ENCODE assay signal across 20 cellular contexts in genomic region chr1:69499203-69499803, GRCh38.
DNase-seq lines count a peak whose midpoint lies in the region; TF ChIP-seq lines count a peak whose summit lies in the region.
"Had no signal": no experiment of that assay in that cellular context is flagged by ENCODE, and none has a peak within 500 bp of the region (broad histone marks: within the 10 kb centered on the region; RNA-seq: fewer than 3 reads in every experiment).

No MANE protein-coding gene starts in this region.

- H3K4me2 ChIP-seq in neural cell (ENCODE audit: low read length): no peak overlapping the region

- no peaks in the 10 kb centered on the region for H3K27me3 ChIP-seq in neural cell (ENCODE audit: insufficient read depth, low read depth, low read length)
- H3K27me3 ChIP-seq: Peyer's patch had no signal

- H3K4me1 Mint-ChIP-seq in activated naive CD8-positive, alpha-beta T cell treated with anti-CD3 and anti-CD28 coated beads for 36 hours: no peaks in the 10 kb centered on the region
- H3K4me1 Mint-ChIP-seq: CD4-positive, alpha-beta memory T cell had no signal

- no peak overlapping the region for H3K27ac Mint-ChIP-seq in activated naive CD8-positive, alpha-beta T cell treated with anti-CD3 and anti-CD28 coated beads for 36 hours
- H3K27ac Mint-ChIP-seq: CD4-positive, alpha-beta memory T cell had no signal

- TF ChIP-seq EP300 in neural cell (conservative IDR thresholded peaks at IDR 0.05; ENCODE audit: poor library complexity, severe bottlenecking): no peak

- no peaks in the 10 kb centered on the region for H3K79me2 ChIP-seq in neural cell (replicated peaks; ENCODE audit: insufficient read depth, low read length)

- H3K9me3 ChIP-seq in neural cell (ENCODE audit: low read length): no peaks in the 10 kb centered on the region
- H3K9me3 ChIP-seq: Peyer's patch had no signal

- no peaks in the 10 kb centered on the region for H4K20me1 ChIP-seq in neural cell (ENCODE audit: insufficient read depth)

- no peaks in the 10 kb centered on the region for H3K9me2 ChIP-seq in neural cell (ENCODE audit: insufficient read depth, low read length)

- TF ChIP-seq RAD21 in neural cell (conservative IDR thresholded peaks at IDR 0.05): no peak

- POLR2A ChIA-PET in GM10248 (lab: Yijun Ruan, JAX): interaction anchor here (0.7 kb wide), 1 partner anchor 28 kb away, joined by 3 read pairs; no protein-coding TSS in a partner anchor

- H3K27me3 Mint-ChIP-seq in activated naive CD8-positive, alpha-beta T cell treated with anti-CD3 and anti-CD28 coated beads for 36 hours: no peaks in the 10 kb centered on the region
- H3K27me3 Mint-ChIP-seq: CD4-positive, alpha-beta memory T cell had no signal

- no peak overlapping the region for H3K4me3 Mint-ChIP-seq in activated naive CD8-positive, alpha-beta T cell treated with anti-CD3 and anti-CD28 coated beads for 36 hours
- H3K4me3 Mint-ChIP-seq: CD4-positive, alpha-beta memory T cell had no signal

- H2AFZ ChIP-seq in neural cell (ENCODE audit: low read depth, low read length): no peak overlapping the region

- DNase-seq in OCI-M1 (lab: John Stamatoyannopoulos, UW) (peak; percentile 86), astrocyte of the spinal cord (ENCODE audit: low read depth, low spot score) (peak; percentile 7), NCI-H774 (lab: John Stamatoyannopoulos, UW) (no peak), GM10248 (ENCODE audit: extremely low spot score) (no peak)
- no peak for DNase-seq in activated naive CD8-positive, alpha-beta T cell treated with anti-CD3 and anti-CD28 coated beads for 36 hours
- no peak for DNase-seq in activated naive CD4-positive, alpha-beta T cell treated with Interleukin-2 at 50 U/mL for 16 hours
- DNase-seq: C1 segment of cervical spinal cord; CD4-positive, alpha-beta memory T cell; COR-L47; DMS53; GOT3; Karpas-422; NCI-H1105; NCI-H1436 treated with DMSO at 0.1 percent for 48 hours; NCI-H187 treated with DMSO at 0.1 percent for 48 hours; NCI-H2107; NCI-H526; Peyer's patch; SHP77 treated with DMSO at 0.1 percent for 48 hours had no signal

- H3K4me3 ChIP-seq in astrocyte of the spinal cord (ENCODE audit: low read depth, low read length): no peak overlapping the region
- H3K4me3 ChIP-seq in neural cell (ENCODE audit: low read length): no peak overlapping the region
- H3K4me3 ChIP-seq: Peyer's patch had no signal

- peak overlapping the region; percentile 53 for H3K27ac ChIP-seq in neural cell (ENCODE audit: low read length)
- H3K27ac ChIP-seq: Peyer's patch had no signal

- no peaks in the 10 kb centered on the region for H3K36me3 Mint-ChIP-seq in activated naive CD8-positive, alpha-beta T cell treated with anti-CD3 and anti-CD28 coated beads for 36 hours
- H3K36me3 Mint-ChIP-seq: CD4-positive, alpha-beta memory T cell had no signal

- no peak overlapping the region for H3K9ac ChIP-seq in neural cell (ENCODE audit: low read length)

- no peaks in the 10 kb centered on the region for H3F3A ChIP-seq in neural cell (ENCODE audit: insufficient read depth, low read length, poor library complexity, severe bottlenecking)

- TF ChIP-seq CTCF in astrocyte of the spinal cord (IDR thresholded peaks at IDR 0.05; ENCODE audit: low read depth, low read length): no peak
- no peak for TF ChIP-seq CTCF in neural cell (IDR thresholded peaks at IDR 0.05; ENCODE audit: poor library complexity, severe bottlenecking)
- no peak for TF ChIP-seq CTCF in GM10248 (IDR thresholded peaks at IDR 0.05; ENCODE audit: control extremely low read depth, extremely low read depth, low read depth, missing control alignments)

- no peaks in the 10 kb centered on the region for H3K9me3 Mint-ChIP-seq in activated naive CD8-positive, alpha-beta T cell treated with anti-CD3 and anti-CD28 coated beads for 36 hours

- no peaks in the 10 kb centered on the region for H3K36me3 ChIP-seq in neural cell (ENCODE audit: insufficient read depth, low read length)
- H3K36me3 ChIP-seq: Peyer's patch had no signal

- in situ Hi-C loops in astrocyte of the spinal cord (cut with HindIII; ENCODE audit: low sequenced_read_pairs): no loop called here

- CTCF ChIA-PET in GM10248 (lab: Yijun Ruan, JAX): interaction anchor here (1.0 to 1.4 kb wide), 3 partner anchors 9 to 14 kb away, joined by 3 to 4 read pairs (median 4); no protein-coding TSS in a partner anchor

TF ChIP-seq in neural cell, 6 proteins besides CTCF, POLR2A, EP300 and RAD21:
- TF ChIP-seq EZH2 (IDR thresholded peaks at IDR 0.05; ENCODE audit: borderline replicate concordance, insufficient read depth, low read length, poor library complexity, severe bottlenecking): no peak
- TF ChIP-seq REST (IDR thresholded peaks at IDR 0.05; ENCODE audit: borderline replicate concordance): no peak
- TF ChIP-seq SMC3 (conservative IDR thresholded peaks at IDR 0.05; ENCODE audit: poor library complexity): no peak
- no peak for TF ChIP-seq TAF1 (IDR thresholded peaks at IDR 0.05; ENCODE audit: low read depth)
- peak; percentile 64 for TF ChIP-seq POLR2AphosphoS5 (IDR thresholded peaks at IDR 0.05)

Comparison
In these comparisons a context has a peak if more than half of its experiments do, and no peak if none do; other contexts are left out.
1. DNase-seq: peak in OCI-M1 (single experiment) and astrocyte of the spinal cord (single experiment); none in NCI-H774 (single experiment), activated naive CD8-positive, alpha-beta T cell treated with anti-CD3 and anti-CD28 coated beads for 36 hours (single experiment), GM10248 (single experiment) and activated naive CD4-positive, alpha-beta T cell treated with Interleukin-2 at 50 U/mL for 16 hours (single experiment).